ENCODE assay signal across 8 cellular contexts in the genomic region with DNA sequence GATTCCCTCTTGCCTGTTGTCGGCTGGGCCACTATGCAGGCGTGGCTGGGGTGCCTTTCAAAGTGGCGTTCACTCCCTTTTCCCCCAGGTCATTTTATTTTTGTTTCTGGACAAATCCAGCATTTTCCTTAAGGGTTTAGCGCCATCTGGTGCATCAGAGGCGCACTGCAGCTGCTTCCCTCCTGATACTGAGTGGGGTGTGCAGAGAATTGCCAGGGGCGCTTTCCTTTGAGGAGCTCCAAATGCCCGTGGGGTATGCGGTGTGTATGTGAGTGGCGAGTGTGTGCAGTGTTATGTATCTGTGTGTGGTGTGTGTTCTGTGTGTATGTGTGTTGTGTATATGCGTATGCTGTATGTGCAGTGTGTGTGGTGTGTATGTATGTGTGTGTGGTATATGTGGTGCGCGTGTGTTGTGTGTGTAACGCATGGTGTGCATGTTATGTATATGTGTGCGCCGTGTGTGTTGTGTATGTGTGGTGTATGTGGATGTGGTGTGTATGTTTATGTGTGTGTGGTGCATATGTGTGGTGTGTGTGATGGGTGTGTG.
A peak's percentile ranks its signal among the peaks of the same experiment; 100 is the strongest.
DNase-seq lines count a peak whose midpoint lies in the region; ATAC-seq and TF ChIP-seq lines count a peak whose summit lies in the region.

No MANE protein-coding gene starts in this region.

- peak; percentile 42 for ATAC-seq in GM18498 (IDR thresholded peaks at IDR 0.05; ENCODE audit: unreplicated experiment)
- ATAC-seq in aorta (ENCODE audit: low FRiP score): peak; percentile 56

- H3K4me3 ChIP-seq in AG04450 (ENCODE audit: low read depth, low read length): no peak overlapping the region
- no peak overlapping the region for H3K4me3 ChIP-seq in aorta (ENCODE audit: low read length in 2 of 2)

- H3K27me3 ChIP-seq in AG04450 (ENCODE audit: control insufficient read depth, insufficient read depth, low read length) (no peaks in the 10 kb centered on the region), aorta (ENCODE audit: control insufficient read depth in 1 of 2, insufficient read depth in 2 of 2, low read length in 1 of 2) (no peaks in the 10 kb centered on the region)

- H3K27ac Mint-ChIP-seq in glutamatergic neuron (ENCODE audit: unreplicated experiment): no peak overlapping the region

- no peaks in the 10 kb centered on the region for H3K4me1 ChIP-seq in aorta (ENCODE audit: control insufficient read depth in 1 of 2, insufficient read depth in 2 of 2, low read length in 2 of 2)

- H3K9me3 Mint-ChIP-seq in glutamatergic neuron (ENCODE audit: unreplicated experiment): peaks cover 4% of the 10 kb centered on the region

- DNase-seq in AG04450 (ENCODE audit: low read depth, low spot score) (no peak), HuH-7 (ENCODE audit: low spot score) (peak; percentile 87), RWPE1 (ENCODE audit: low spot score) (peak; percentile 72), glutamatergic neuron (peak; percentile 88), posterior vena cava (ENCODE audit: low spot score) (peak; percentile 92), aorta (peak; percentile 69 to 90)
- DNase-seq in activated naive CD4-positive, alpha-beta T cell treated with Interleukin-2 at 50 U/mL for 16 hours: peak; percentile 64

- no peaks in the 10 kb centered on the region for H3K36me3 ChIP-seq in aorta (ENCODE audit: control insufficient read depth in 1 of 2, insufficient read depth in 2 of 2, low read length in 1 of 2)

- no peaks in the 10 kb centered on the region for H3K27me3 Mint-ChIP-seq in glutamatergic neuron (ENCODE audit: unreplicated experiment)

- H3K9me3 ChIP-seq in AG04450 (ENCODE audit: control insufficient read depth, insufficient read depth, low read length) (no peaks in the 10 kb centered on the region; the same call in 1 of the 2 replicates), aorta (ENCODE audit: control insufficient read depth, low read length) (no peaks in the 10 kb centered on the region)

- WGBS in aorta, 2 donors: 34 to 36% methylated on average over 15 of the region's 15 CpGs

- peaks cover 4% of the 10 kb centered on the region for H3K36me3 Mint-ChIP-seq in glutamatergic neuron (ENCODE audit: unreplicated experiment)

- TF ChIP-seq CTCF in AG04450 (IDR thresholded peaks at IDR 0.05; ENCODE audit: low read depth, low read length): peak; percentile 98
- peak; percentile 95 for TF ChIP-seq CTCF in RWPE1 (conservative IDR thresholded peaks at IDR 0.05; ENCODE audit: low read depth)
- TF ChIP-seq CTCF in glutamatergic neuron (IDR thresholded peaks at IDR 0.05; ENCODE audit: partially characterized antibody, unreplicated experiment): peak; percentile 93

- no peak overlapping the region for H3K4me3 Mint-ChIP-seq in glutamatergic neuron (ENCODE audit: unreplicated experiment)

- CTCF ChIA-PET in AG04450 (lab: Charles Lee): interaction anchor here (0.6 to 7.3 kb wide), 46 partner anchors 11 to 854 kb away, joined by 3 to 212 read pairs (median 4); partner anchors contain the start of genes AGPAT4 and MAP3K4
- CTCF ChIA-PET in RWPE1 (lab: Yijun Ruan, JAX): interaction anchor here (0.5 to 2.6 kb wide), 22 partner anchors 11 to 1020 kb away, joined by 3 to 13 read pairs (median 4); no protein-coding TSS in a partner anchor

- POLR2A ChIA-PET in AG04450 (lab: Yijun Ruan, JAX): interaction anchor here (1.0 kb wide), 1 partner anchor 336 kb away, joined by 3 read pairs; no protein-coding TSS in a partner anchor
- POLR2A ChIA-PET in RWPE1 (lab: Yijun Ruan, JAX; ENCODE audit: low non-redundant PET): no interaction called here

- peaks cover 2% of the 10 kb centered on the region for H3K4me1 Mint-ChIP-seq in glutamatergic neuron (ENCODE audit: low read depth, unreplicated experiment)

- intact Hi-C loops in posterior vena cava (cut with DNase I) (loop anchor here in 1 of 2 donors (5.0 kb wide), 2 partner anchors 222 to 442 kb away; no protein-coding TSS in a partner anchor), aorta (cut with DNase I) (loop anchor here (2.0 to 5.0 kb wide), 6 partner anchors 222 to 642 kb away; partner anchors contain the start of gene MAP3K4 (in 1 of the 2))

- H3K27ac ChIP-seq in AG04450 (ENCODE audit: low read depth, low read length) (no peak overlapping the region), RWPE1 (no peak overlapping the region), aorta (ENCODE audit: low read depth in 1 of 2, low read length in 2 of 2) (no peak overlapping the region)
